9 cellular contexts compared by ENCODE assay signal in genomic region chr9:130936285-130937117, GRCh38. TPM values are rescaled to one million over a fixed set of nuclear protein-coding genes. Genes with fewer than 3 reads are reported as not detected.
DNase-seq lines count a peak whose midpoint lies in the region; ATAC-seq lines count a peak whose summit lies in the region.
"Had no signal": no experiment of that assay in that cellular context is flagged by ENCODE, and none has a peak within 500 bp of the region (broad histone marks: within the 10 kb centered on the region; RNA-seq: fewer than 3 reads in every experiment).

No MANE protein-coding gene starts in this region.

- no peak overlapping the region for H3K4ac ChIP-seq in mesendoderm (ENCODE audit: low read depth, low read length)

- in situ Hi-C loops in T47D (cut with HindIII; ENCODE audit: low pct_unique_long_range_greater_than_20kb, low sequenced_read_pairs): no loop called here

- H3K9ac ChIP-seq in BLaER1 (no peak overlapping the region), HUES48 (ENCODE audit: low read depth, low read length) (no peak overlapping the region), mesendoderm (ENCODE audit: low read length) (no peak overlapping the region)

- no peaks in the 10 kb centered on the region for H3K9me3 ChIP-seq in BLaER1
- H3K9me3 ChIP-seq in HUES48 (ENCODE audit: control insufficient read depth, insufficient read depth, low read length): no peaks in the 10 kb centered on the region

- peak overlapping the region; percentile 57 for H3K56ac ChIP-seq in mesendoderm (ENCODE audit: low read length)

- H3K36me3 ChIP-seq in BLaER1 (no peaks in the 10 kb centered on the region), HUES48 (ENCODE audit: control insufficient read depth, insufficient read depth, low read length) (no peaks in the 10 kb centered on the region), mesendoderm (ENCODE audit: control insufficient read depth, insufficient read depth, low read length) (no peaks in the 10 kb centered on the region)

- H3K27ac ChIP-seq in BLaER1 (no peak overlapping the region; the same call in 1 of the 2 replicates), HUES48 (ENCODE audit: low read depth, low read length) (peak overlapping the region; percentile 56), mesendoderm (ENCODE audit: low read depth, low read length) (no peak overlapping the region)

- H3K4me1 ChIP-seq in BLaER1: peaks cover 81% of the 10 kb centered on the region
- H3K4me1 ChIP-seq in HUES48 (ENCODE audit: control insufficient read depth, insufficient read depth, low read length): peaks cover 41% of the 10 kb centered on the region
- H3K4me1 ChIP-seq in mesendoderm (ENCODE audit: control insufficient read depth, low read depth, low read length): peaks cover 6% of the 10 kb centered on the region

- no peak overlapping the region for H4K8ac ChIP-seq in mesendoderm (ENCODE audit: low read depth, low read length)

- no peak overlapping the region for H3K18ac ChIP-seq in mesendoderm (ENCODE audit: low read length)

- H2BK5ac ChIP-seq in mesendoderm (ENCODE audit: low read length): no peak overlapping the region

- no peak overlapping the region for H2BK120ac ChIP-seq in mesendoderm (ENCODE audit: low read depth, low read length)

- no peak overlapping the region for H4K5ac ChIP-seq in mesendoderm (ENCODE audit: low read length)

- no peak overlapping the region for H2AK5ac ChIP-seq in mesendoderm (ENCODE audit: low read length)

- no peaks in the 10 kb centered on the region for H3K79me2 ChIP-seq in mesendoderm (ENCODE audit: control insufficient read depth, insufficient read depth, low read length)

- peaks cover 76% of the 10 kb centered on the region for H4K20me1 ChIP-seq in BLaER1

- H3K4me2 ChIP-seq in BLaER1: peak overlapping the region; percentile 99
- H3K4me2 ChIP-seq in mesendoderm (ENCODE audit: low read length): no peak overlapping the region

- no CpG with 5 or more reads among the region's 12 CpGs for WGBS in mesendoderm (ENCODE audit: extremely low coverage, insufficient coverage, low lambda C conversion rate)

- H3K4me3 ChIP-seq in BLaER1: no peak overlapping the region
- no peak overlapping the region for H3K4me3 ChIP-seq in HUES48 (ENCODE audit: low read depth, low read length)
- no peak overlapping the region for H3K4me3 ChIP-seq in mesendoderm (ENCODE audit: low read length)

- no peak overlapping the region for H2BK15ac ChIP-seq in mesendoderm (replicated peaks; ENCODE audit: low read depth)

- DNase-seq in T47D (ENCODE audit: low read depth in 1 of 2, low spot score in 1 of 2) (peak; percentile 76 to 78), mesendoderm (peak; percentile 94), NOMO-1 treated with dmso at 0.1 percent for 144 hours (lab: John Stamatoyannopoulos, UW; ENCODE audit: unreplicated experiment) (no peak), activated T-cell treated with anti-CD3 and anti-CD28 coated beads for 4 hours (no peak)
- DNase-seq in activated CD8-positive, alpha-beta memory T cell treated with anti-CD3 and anti-CD28 coated beads, Interleukin-2, amount 50 U/mL, for 48 hours: no peak
- DNase-seq: NCI-H345 had no signal

- H3K79me1 ChIP-seq in mesendoderm (ENCODE audit: low read length): no peaks in the 10 kb centered on the region

- ATAC-seq in HG03196 (IDR thresholded peaks at IDR 0.05; ENCODE audit: unreplicated experiment): no peak

- peaks cover 77% of the 10 kb centered on the region for H3K27me3 ChIP-seq in BLaER1
- peaks cover 64% of the 10 kb centered on the region for H3K27me3 ChIP-seq in HUES48 (ENCODE audit: control insufficient read depth, insufficient read depth, low read length)
- H3K27me3 ChIP-seq in mesendoderm (ENCODE audit: insufficient read depth, low read length, poor library complexity): peaks cover 10% of the 10 kb centered on the region

- no peak overlapping the region for H3K23ac ChIP-seq in mesendoderm (ENCODE audit: low read length)

RNA-seq across cellular contexts. Expression of gene FIBCD1, which starts 2.5 kb away (rescaled TPM):
- 6.6 TPM for polyA plus RNA-seq in mesendoderm (2013, experiment 1 of 2)
- polyA plus RNA-seq in mesendoderm (2013, experiment 2 of 2): 6.5 TPM

RNA-seq across cellular contexts. Expression of gene QRFP, which starts 39.9 kb away (rescaled TPM):
- not detected for polyA plus RNA-seq in mesendoderm (2013, experiment 1 of 2)
- not detected for polyA plus RNA-seq in mesendoderm (2013, experiment 2 of 2)

Comparison
In these comparisons a context has a peak if more than half of its experiments do, and no peak if none do; other contexts are left out.
1. DNase-seq: peak in T47D (2 of 2) and mesendoderm (single experiment); none in NOMO-1 treated with dmso at 0.1 percent for 144 hours (single experiment), activated CD8-positive, alpha-beta memory T cell treated with anti-CD3 and anti-CD28 coated beads, Interleukin-2, amount 50 U/mL, for 48 hours (single experiment) and activated T-cell treated with anti-CD3 and anti-CD28 coated beads for 4 hours (single experiment).